Comparison of ENCODE assay signal across 24 cellular contexts in genomic region chr1:198267056-198267455, GRCh38.
"Had no signal": no experiment of that assay in that cellular context is flagged by ENCODE, and none has a peak within 500 bp of the region (broad histone marks: within the 10 kb centered on the region; RNA-seq: fewer than 3 reads in every experiment).

No MANE protein-coding gene starts in this region.

- H3K27me3 ChIP-seq: esophagus squamous epithelium, left lung, ovary, stomach, thyroid gland had no signal

- H3K4me3 ChIP-seq: esophagus squamous epithelium, left lung, lower lobe of right lung, ovary, smooth muscle cell, stomach, thyroid gland had no signal

- FAIRE-seq: endometrium had no signal

- H3K27ac ChIP-seq: esophagus squamous epithelium, left lung, lower lobe of right lung, ovary, stomach, thyroid gland had no signal

- DNase-seq: cortex of kidney; effector memory CD8-positive, alpha-beta T cell; erythroblast; esophagus squamous epithelium; foreskin melanocyte; glutamatergic neuron; left lung; lower lobe of right lung; naive thymus-derived CD8-positive, alpha-beta T cell; nephron progenitor cell; nucleus accumbens; ovary; retina; stimulated activated CD4-positive, alpha-beta T cell treated with anti-CD3 and anti-CD28 coated beads, Interleukin-12 subunit alpha, Interleukin-12 subunit beta, amount 100 ng/mL, for 4 hours; stimulated activated CD4-positive, alpha-beta T cell treated with anti-CD3 and anti-CD28 coated beads, Interleukin-1b, Interleukin-23, amount 100 ng/mL, for 48 hours; stimulated activated CD4-positive, alpha-beta T cell treated with anti-CD3 and anti-CD28 coated beads, Interleukin-4, amount 100 ng/mL, for 1 hour; stimulated activated naive CD4-positive, alpha-beta T cell treated with Interleukin-2 at 50 U/mL for 16 hours; stomach; thyroid gland; trophoblast cell had no signal

- ATAC-seq: effector memory CD8-positive, alpha-beta T cell; left lung; lower lobe of right lung; naive thymus-derived CD8-positive, alpha-beta T cell; sciatic nerve; stimulated activated effector memory CD8-positive, alpha-beta T cell treated with anti-CD3 and anti-CD28 coated beads, Interleukin-12 subunit alpha, Interleukin-12 subunit beta, amount 100 ng/mL, for 72 hours had no signal

- H3K9me3 ChIP-seq: esophagus squamous epithelium, left lung, lower lobe of right lung, stomach, thyroid gland had no signal

- H3K36me3 ChIP-seq: left lung, lower lobe of right lung, ovary, thyroid gland had no signal
